ENCODE assay signal across 8 cellular contexts in the genomic region with DNA sequence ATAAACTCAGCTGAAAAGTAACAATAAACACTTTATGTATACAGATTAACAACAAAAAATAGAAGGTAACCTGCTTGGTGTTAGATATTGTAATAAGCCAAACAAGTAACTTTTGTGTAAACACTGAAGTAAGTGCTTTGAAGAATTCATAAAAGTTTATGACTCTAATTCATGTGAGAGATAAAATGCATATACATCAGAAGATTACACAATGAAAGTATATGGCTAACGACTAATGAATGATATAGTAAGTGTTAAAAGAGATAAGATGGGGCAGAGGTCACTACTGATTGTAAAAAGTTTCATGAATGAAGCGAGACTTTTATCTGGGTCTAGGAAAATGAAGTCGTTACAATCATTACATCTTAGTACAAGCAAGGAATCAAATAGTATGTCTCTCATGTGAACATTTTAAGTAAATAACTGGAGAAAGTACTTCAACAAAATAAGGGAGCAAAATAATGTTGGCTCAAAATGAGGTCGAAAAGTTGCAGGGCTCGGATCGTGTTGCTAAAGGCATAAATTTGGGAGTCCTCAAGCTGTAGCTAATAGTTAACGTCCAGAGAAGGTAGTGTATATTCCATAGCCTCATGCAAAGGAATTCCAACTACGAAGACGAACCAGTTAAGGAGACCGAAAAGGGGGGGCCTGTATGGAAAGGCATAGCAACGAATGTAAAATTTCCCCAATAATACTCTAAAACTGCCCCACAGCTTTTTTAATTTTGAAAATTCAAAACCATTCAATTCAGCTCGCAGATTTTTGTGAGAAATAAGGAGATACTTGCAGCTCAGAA. TPM values are rescaled to one million over a fixed set of nuclear protein-coding genes. Genes with fewer than 3 reads are reported as not detected.
DNase-seq lines count a peak whose midpoint lies in the region; ATAC-seq, FAIRE-seq and TF ChIP-seq lines count a peak whose summit lies in the region.

No MANE protein-coding gene starts in this region.

- no peaks in the 10 kb centered on the region for H3K9me3 ChIP-seq in muscle layer of duodenum (ENCODE audit: control insufficient read depth in 1 of 2, low read length in 2 of 2)

- H3K27ac ChIP-seq in C4-2B (peak overlapping the region; percentile 97), cingulate gyrus (ENCODE audit: low read depth, low read length) (peak overlapping the region; percentile 89), muscle layer of duodenum (ENCODE audit: low read length) (peak overlapping the region; percentile 87)

- intact Hi-C loops in posterior cingulate gyrus (cut with DNase I): loop anchor here (10.0 kb wide), 1 partner anchor 825 kb away; the partner anchor contains the start of gene COPS2

- H3K4me3 ChIP-seq in muscle layer of duodenum (ENCODE audit: low read depth in 1 of 2, low read length in 2 of 2): peak overlapping the region; percentile 85 to 92

- no peak for TF ChIP-seq CTCF in C4-2B (conservative IDR thresholded peaks at IDR 0.05)
- no peak for TF ChIP-seq CTCF in D721Med (IDR thresholded peaks at IDR 0.05; ENCODE audit: insufficient read depth, missing control alignments)

- no peak for ATAC-seq in GM18868 (IDR thresholded peaks at IDR 0.05; ENCODE audit: unreplicated experiment)

- FAIRE-seq in D721Med (lab: Jason Lieb, UNC): no peak

- DNase-seq in M059J (ENCODE audit: low read depth) (peak; percentile 15), posterior cingulate gyrus (no peak), 8988T (no peak), D721Med (ENCODE audit: insufficient read length, low spot score) (no peak)

- H3K4me1 ChIP-seq in muscle layer of duodenum (ENCODE audit: control insufficient read depth in 1 of 2, insufficient read depth in 2 of 2, low read length in 2 of 2): peaks cover 5 to 19% of the 10 kb centered on the region in 2 donors

- H3K27me3 ChIP-seq in muscle layer of duodenum (ENCODE audit: low read depth, low read length): no peaks in the 10 kb centered on the region

- H3K36me3 ChIP-seq in muscle layer of duodenum (ENCODE audit: control insufficient read depth in 1 of 2, insufficient read depth in 2 of 2, low read length in 2 of 2): peaks cover 10 to 11% of the 10 kb centered on the region in 2 donors

RNA-seq across cellular contexts. Expression of gene DUT, which starts 1.0 kb away (rescaled TPM):
- total RNA-seq in M059J (2014; rRNA removed; shearing (Covaris generic)): 80.2 and 86.7 TPM in 2 replicates
